Comparison of ENCODE assay signal across 9 cellular contexts in genomic region chr7:50349963-50350944, GRCh38. TPM values are rescaled to one million over a fixed set of nuclear protein-coding genes. Genes with fewer than 3 reads are reported as not detected.
DNase-seq lines count a peak whose midpoint lies in the region; ATAC-seq and TF ChIP-seq lines count a peak whose summit lies in the region.
"Had no signal": no experiment of that assay in that cellular context is flagged by ENCODE, and none has a peak within 500 bp of the region (broad histone marks: within the 10 kb centered on the region; RNA-seq: fewer than 3 reads in every experiment).

No MANE protein-coding gene starts in this region.

- H3K4me1 ChIP-seq in H9 (ENCODE audit: insufficient read depth, low read length) (no peaks in the 10 kb centered on the region), aorta (ENCODE audit: control insufficient read depth in 1 of 2, insufficient read depth in 2 of 2, low read length in 2 of 2) (no peaks in the 10 kb centered on the region)

- H3K79me2 ChIP-seq in H9 (ENCODE audit: insufficient read depth, low read length): no peaks in the 10 kb centered on the region

- no peak overlapping the region for H3K9ac ChIP-seq in H9 (ENCODE audit: extremely low read depth, insufficient read length, low read length)

- H4K8ac ChIP-seq in H9 (replicated peaks; ENCODE audit: insufficient read length, low read depth, low read length): no peak overlapping the region

- no peaks in the 10 kb centered on the region for H3K23me2 ChIP-seq in H9 (ENCODE audit: insufficient read length, low read depth, low read length, poor library complexity, severe bottlenecking)

- no peak overlapping the region for H3K4me2 ChIP-seq in H9 (ENCODE audit: insufficient read depth, insufficient read length, low read length)

- no peaks in the 10 kb centered on the region for H3K27me3 Mint-ChIP-seq in natural killer cell treated with Interleukin-12 subunit alpha and Interleukin-12 subunit beta and Interleukin-15 and Interleukin-18, amount 100 ng/mL, for 72 hours
- no peaks in the 10 kb centered on the region for H3K27me3 Mint-ChIP-seq in H9 (ENCODE audit: low read depth)

- H3T11ph ChIP-seq in H9 (ENCODE audit: low read length): no peak overlapping the region

- no peak overlapping the region for H3K4ac ChIP-seq in H9 (ENCODE audit: low read depth, low read length)

- no peak overlapping the region; the same call in 1 of the 2 replicates for H3K14ac ChIP-seq in H9 (ENCODE audit: insufficient read depth, low read length)

- H3K27me3 ChIP-seq in H9 (ENCODE audit: insufficient read depth, low read length) (no peaks in the 10 kb centered on the region), aorta (ENCODE audit: control insufficient read depth in 1 of 2, insufficient read depth in 2 of 2, low read length in 1 of 2) (no peaks in the 10 kb centered on the region)

- peak; percentile 65 to 83 for DNase-seq in activated CD4-positive, alpha-beta T cell treated with anti-CD3 and anti-CD28 coated beads, Interleukin-2, amount 50 U/mL, for 24 hours (ENCODE audit: low read depth in 1 of 2, low spot score in 1 of 2)
- peak; percentile 91 for DNase-seq in natural killer cell treated with Interleukin-12 subunit alpha and Interleukin-12 subunit beta and Interleukin-15 and Interleukin-18, amount 100 ng/mL, for 72 hours (ENCODE audit: low spot score)
- DNase-seq in cortex of kidney (lab: John Stamatoyannopoulos, UW) (no peak), Right ventricle myocardium inferior (ENCODE audit: missing footprints) (no peak), H9 (no peak), aorta (no peak)

- ATAC-seq in GM18907 (IDR thresholded peaks at IDR 0.05; ENCODE audit: unreplicated experiment): peak; percentile 85
- peak; percentile 58 for ATAC-seq in HG03064 (IDR thresholded peaks at IDR 0.05; ENCODE audit: low read depth, unreplicated experiment)
- ATAC-seq in natural killer cell treated with Interleukin-12 subunit alpha and Interleukin-12 subunit beta and Interleukin-15 and Interleukin-18, amount 100 ng/mL, for 72 hours: peak; percentile 90 to 91
- ATAC-seq in Right ventricle myocardium inferior: no peak
- no peak for ATAC-seq in aorta (ENCODE audit: low FRiP score)

- H3K9me3 Mint-ChIP-seq in natural killer cell treated with Interleukin-12 subunit alpha and Interleukin-12 subunit beta and Interleukin-15 and Interleukin-18, amount 100 ng/mL, for 72 hours: peaks cover 3% of the 10 kb centered on the region
- no peaks in the 10 kb centered on the region for H3K9me3 Mint-ChIP-seq in H9

- no peak overlapping the region for H3K23ac ChIP-seq in H9 (ENCODE audit: insufficient read length, low read depth, low read length)

- peaks cover 35% of the 10 kb centered on the region for H3K36me3 Mint-ChIP-seq in natural killer cell treated with Interleukin-12 subunit alpha and Interleukin-12 subunit beta and Interleukin-15 and Interleukin-18, amount 100 ng/mL, for 72 hours
- H3K36me3 Mint-ChIP-seq in H9 (ENCODE audit: insufficient read depth in 1 of 3, low read depth in 3 of 3): no peaks in the 10 kb centered on the region; a peak in 1 of 7 replicates

- no peak overlapping the region for H3K4me3 ChIP-seq in aorta (ENCODE audit: low read length in 2 of 2)

- no peak overlapping the region for H2AK5ac ChIP-seq in H9 (ENCODE audit: insufficient read length, low read length)

- H3K4me1 Mint-ChIP-seq in natural killer cell treated with Interleukin-12 subunit alpha and Interleukin-12 subunit beta and Interleukin-15 and Interleukin-18, amount 100 ng/mL, for 72 hours (ENCODE audit: low read depth in 2 of 2): peaks cover 84 to 97% of the 10 kb centered on the region in 2 donors
- H3K4me1 Mint-ChIP-seq in H9: no peaks in the 10 kb centered on the region

- no peak overlapping the region for H3K27ac Mint-ChIP-seq in natural killer cell treated with Interleukin-12 subunit alpha and Interleukin-12 subunit beta and Interleukin-15 and Interleukin-18, amount 100 ng/mL, for 72 hours
- H3K27ac Mint-ChIP-seq in H9: no peak overlapping the region

- no peak overlapping the region for H3K27ac ChIP-seq in H9 (ENCODE audit: insufficient read length, low read depth, low read length)
- no peak overlapping the region for H3K27ac ChIP-seq in aorta (ENCODE audit: low read depth in 1 of 2, low read length in 2 of 2)
- H3K27ac ChIP-seq: epithelial cell of prostate had no signal

- intact Hi-C loops in Right ventricle myocardium inferior (cut with DNase I) (no loop called here), aorta (cut with DNase I) (no loop called here)

- no peak overlapping the region for H2BK12ac ChIP-seq in H9 (ENCODE audit: insufficient read length, low read depth, low read length)

- H2BK120ac ChIP-seq in H9 (ENCODE audit: low read depth, low read length, poor library complexity, severe bottlenecking): no peak overlapping the region

- no peak overlapping the region for H3K56ac ChIP-seq in H9 (ENCODE audit: insufficient read length, low read depth, low read length)

- H3K79me1 ChIP-seq in H9 (ENCODE audit: insufficient read depth, low read depth, low read length, poor library complexity, severe bottlenecking): no peaks in the 10 kb centered on the region

- H4K91ac ChIP-seq in H9 (ENCODE audit: insufficient read length, low read depth, low read length): no peak overlapping the region

- no peak overlapping the region for H2BK5ac ChIP-seq in H9 (ENCODE audit: insufficient read length, low read length)

- H3K36me3 ChIP-seq in aorta (ENCODE audit: control insufficient read depth in 1 of 2, insufficient read depth in 2 of 2, low read length in 1 of 2): no peaks in the 10 kb centered on the region

- no peak overlapping the region for H2BK20ac ChIP-seq in H9 (ENCODE audit: low read depth, low read length, poor library complexity, severe bottlenecking)

- H4K20me1 ChIP-seq in H9 (ENCODE audit: control insufficient read depth, insufficient read depth, insufficient read length): no peaks in the 10 kb centered on the region

- H2BK15ac ChIP-seq in H9 (ENCODE audit: low read depth, low read length): no peak overlapping the region

- no CpG with 5 or more reads among the region's 18 CpGs for WGBS in H9 (ENCODE audit: extremely low coverage, insufficient read length, low lambda C conversion rate)
- WGBS in aorta, 2 donors: 79 to 80% methylated on average over 17 to 18 of the region's 18 CpGs

- no peak overlapping the region for H4K5ac ChIP-seq in H9 (ENCODE audit: insufficient read length, low read depth, low read length)

- peak overlapping the region; percentile 89 for H3K4me3 Mint-ChIP-seq in natural killer cell treated with Interleukin-12 subunit alpha and Interleukin-12 subunit beta and Interleukin-15 and Interleukin-18, amount 100 ng/mL, for 72 hours
- H3K4me3 Mint-ChIP-seq in H9: no peak overlapping the region

- no peak overlapping the region for H3K18ac ChIP-seq in H9 (ENCODE audit: insufficient read length, low read depth, low read length)

- H3K9me3 ChIP-seq in H9 (ENCODE audit: control insufficient read depth, low read depth, low read length) (no peaks in the 10 kb centered on the region), aorta (ENCODE audit: control insufficient read depth, low read length) (no peaks in the 10 kb centered on the region)

- TF ChIP-seq CTCF in H9 (conservative IDR thresholded peaks at IDR 0.05): no peak

- no peak overlapping the region for H2AFZ ChIP-seq in H9 (ENCODE audit: low read length)

RNA-seq across cellular contexts. Expression of gene IKZF1, which starts 45.7 kb away (rescaled TPM):
- 100 to 1,000 TPM; 290 to 416 TPM for total RNA-seq in natural killer cell treated with Interleukin-12 subunit alpha and Interleukin-12 subunit beta and Interleukin-15 and Interleukin-18, amount 100 ng/mL, for 72 hours
- 3.5 TPM for total RNA-seq in Right ventricle myocardium inferior
- 0.48 and 0.98 TPM in 2 replicates for total RNA-seq in H9 (2021)
- total RNA-seq in aorta: 10 to 100 TPM; 13.5 to 24.4 TPM
- polyA plus RNA-seq in aorta: 1 to 10 TPM; 2.5 to 5.9 TPM

Comparison
In these comparisons a context has a peak if more than half of its experiments do, and no peak if none do; other contexts are left out.
1. ATAC-seq: peak in GM18907 (single experiment), HG03064 (single experiment) and natural killer cell treated with Interleukin-12 subunit alpha and Interleukin-12 subunit beta and Interleukin-15 and Interleukin-18, amount 100 ng/mL, for 72 hours (2 of 2); none in Right ventricle myocardium inferior (single experiment) and aorta (single experiment).
2. DNase-seq: peak in activated CD4-positive, alpha-beta T cell treated with anti-CD3 and anti-CD28 coated beads, Interleukin-2, amount 50 U/mL, for 24 hours (2 of 2) and natural killer cell treated with Interleukin-12 subunit alpha and Interleukin-12 subunit beta and Interleukin-15 and Interleukin-18, amount 100 ng/mL, for 72 hours (single experiment); none in cortex of kidney (single experiment), Right ventricle myocardium inferior (single experiment), H9 (single experiment) and aorta (0 of 2).
3. RNA of gene IKZF1, which starts 45.7 kb away (total RNA-seq): 290 to 416 TPM in natural killer cell treated with Interleukin-12 subunit alpha and Interleukin-12 subunit beta and Interleukin-15 and Interleukin-18, amount 100 ng/mL, for 72 hours; 13.5 to 24.4 TPM in aorta, 3.5 TPM in Right ventricle myocardium inferior (single experiment) and 0.48 to 0.98 TPM in H9; every median in the first group is over 10 times any median in the second.